Comparison of ENCODE assay signal across 27 cellular contexts in genomic region chr13:110653851-110654250, GRCh38.
"Had no signal": no experiment of that assay in that cellular context is flagged by ENCODE, and none has a peak within 500 bp of the region (broad histone marks: within the 10 kb centered on the region; RNA-seq: fewer than 3 reads in every experiment).

No MANE protein-coding gene starts in this region.

- H3K27ac Mint-ChIP-seq: activated CD8-positive, alpha-beta memory T cell treated with anti-CD3 and anti-CD28 coated beads, Interleukin-2, amount 10 ng/mL, durations not matched to agents 7 days and 5 days; activated T-cell treated with anti-CD3 and anti-CD28 coated beads, Interleukin-2, amount 50 U/mL, for 24 hours; activated T-helper 1 cell treated with anti-CD3 and anti-CD28 coated beads, Interleukin-12 subunit alpha, Interleukin-12 subunit beta, Interleukin-2, Interleukin-4 antibody, amounts not matched to agents 30 ng/mL and 10 ng/mL and 1 ng/mL, durations not matched to agents 14 hours and 24 hours and 36 hours had no signal

- DNase-seq: activated CD4-positive, alpha-beta T cell treated with anti-CD3 and anti-CD28 coated beads for 48 hours; activated CD4-positive, alpha-beta T cell treated with anti-CD3 and anti-CD28 coated beads, Interleukin-2, amount 50 U/mL, for 48 hours; activated CD4-positive, CD25-positive, alpha-beta regulatory T cell treated with anti-CD3 and anti-CD28 coated beads, Interleukin-2, amount 50 U/mL, for 72 hours; activated CD8-positive, alpha-beta memory T cell treated with anti-CD3 and anti-CD28 coated beads, Interleukin-2, amount 10 ng/mL, durations not matched to agents 7 days and 5 days; activated effector memory CD4-positive, alpha-beta T cell treated with Interleukin-2 at 50 U/mL for 16 hours; activated naive CD4-positive, alpha-beta T cell; activated T-cell treated with anti-CD3 and anti-CD28 coated beads, Interleukin-2, amount 50 U/mL, for 24 hours; aorta; caudate nucleus; MG63; MV-4-11; NCI-H1092 treated with DMSO at 0.1 percent for 48 hours; NCI-H1417 treated with DMSO at 0.1 percent for 48 hours; NCI-H1694; NCI-H2029; NCI-H2107; NCI-H2171 treated with DMSO at 0.1 percent for 48 hours; NCI-H226; NCI-H526; NCI-H82; Peyer's patch; Right ventricle myocardium superior; SJCRH30; SK-N-SH; T-helper 1 cell had no signal

- H3K4me3 Mint-ChIP-seq: activated CD8-positive, alpha-beta memory T cell treated with anti-CD3 and anti-CD28 coated beads, Interleukin-2, amount 10 ng/mL, durations not matched to agents 7 days and 5 days; activated naive CD4-positive, alpha-beta T cell treated with anti-CD3 and anti-CD28 coated beads, Interleukin-2, amount 50 U/mL, for 24 hours; activated T-cell treated with anti-CD3 and anti-CD28 coated beads, Interleukin-2, amount 50 U/mL, for 24 hours; activated T-helper 1 cell treated with anti-CD3 and anti-CD28 coated beads, Interleukin-12 subunit alpha, Interleukin-12 subunit beta, Interleukin-2, Interleukin-4 antibody, amounts not matched to agents 30 ng/mL and 10 ng/mL and 1 ng/mL, durations not matched to agents 14 hours and 24 hours and 36 hours had no signal

- ATAC-seq: activated CD8-positive, alpha-beta memory T cell treated with anti-CD3 and anti-CD28 coated beads, Interleukin-2, amount 10 ng/mL, durations not matched to agents 7 days and 5 days had no signal

- H3K9me3 Mint-ChIP-seq: activated naive CD4-positive, alpha-beta T cell treated with anti-CD3 and anti-CD28 coated beads, Interleukin-2, amount 50 U/mL, for 24 hours; activated T-cell treated with anti-CD3 and anti-CD28 coated beads, Interleukin-2, amount 50 U/mL, for 24 hours had no signal

- H3K27me3 Mint-ChIP-seq: activated CD8-positive, alpha-beta memory T cell treated with anti-CD3 and anti-CD28 coated beads, Interleukin-2, amount 10 ng/mL, durations not matched to agents 7 days and 5 days; activated naive CD4-positive, alpha-beta T cell treated with anti-CD3 and anti-CD28 coated beads, Interleukin-2, amount 50 U/mL, for 24 hours; activated T-cell treated with anti-CD3 and anti-CD28 coated beads, Interleukin-2, amount 50 U/mL, for 24 hours had no signal
